19 cellular contexts compared by ENCODE assay signal in the genomic region with DNA sequence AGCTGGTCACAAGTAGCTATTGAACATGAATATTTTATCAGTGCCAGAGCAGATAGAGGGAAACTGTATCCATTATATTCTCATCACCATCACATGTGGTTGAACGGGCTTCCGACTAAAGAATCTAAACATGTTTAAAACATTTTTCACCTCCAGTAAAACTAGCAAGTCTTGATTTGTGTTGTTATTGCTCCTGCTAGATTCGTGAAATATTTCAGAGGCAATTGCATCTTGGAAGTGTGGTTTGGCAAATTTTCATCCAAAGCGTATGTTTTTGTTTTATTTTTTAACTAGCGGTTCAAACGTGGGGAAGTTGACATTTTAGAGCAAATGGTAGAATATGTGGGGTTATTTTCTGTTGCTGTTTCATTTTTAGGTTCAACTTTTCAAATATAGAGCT.
"Had no signal": no experiment of that assay in that cellular context is flagged by ENCODE, and none has a peak within 500 bp of the region (broad histone marks: within the 10 kb centered on the region; RNA-seq: fewer than 3 reads in every experiment).

No MANE protein-coding gene starts in this region.

- H3K36me3 Mint-ChIP-seq: activated CD4-positive, alpha-beta memory T cell treated with anti-CD3 and anti-CD28 coated beads for 36 hours; activated naive CD8-positive, alpha-beta T cell; mesothelial cell of epicardium; stimulated activated naive B cell treated with anti-CD40 and anti-IgM and Interleukin-4, amounts not matched to agents 10 μg/mL and 1 μg/mL and 100 μg/mL, for 72 hours had no signal

- ATAC-seq: activated CD4-positive, alpha-beta T cell treated with anti-CD3 and anti-CD28 coated beads for 36 hours; stimulated activated naive B cell treated with anti-CD40 and anti-IgM and Interleukin-4, amounts not matched to agents 10 μg/mL and 1 μg/mL and 100 μg/mL, for 72 hours had no signal

- H3K9me3 Mint-ChIP-seq: activated CD4-positive, alpha-beta memory T cell treated with anti-CD3 and anti-CD28 coated beads for 36 hours; dendritic cell treated with granulocyte-macrophage colony-stimulating factor and Interleukin-4, amounts not matched to agents 40 ng/mL and 50 ng/mL, for 4 days; mesothelial cell of epicardium; nephron had no signal

- H3K4me1 ChIP-seq: sigmoid colon had no signal

- H3K27ac ChIP-seq: esophagus muscularis mucosa, sigmoid colon, thoracic aorta had no signal

- H3K4me3 Mint-ChIP-seq: activated CD4-positive, alpha-beta memory T cell treated with anti-CD3 and anti-CD28 coated beads for 36 hours; activated CD4-positive, alpha-beta T cell treated with anti-CD3 and anti-CD28 coated beads for 36 hours; activated naive CD8-positive, alpha-beta T cell; dendritic cell treated with granulocyte-macrophage colony-stimulating factor and Interleukin-4, amounts not matched to agents 40 ng/mL and 50 ng/mL, for 4 days; mesothelial cell of epicardium; nephron; stimulated activated naive B cell treated with anti-CD40 and anti-IgM and Interleukin-4, amounts not matched to agents 10 μg/mL and 1 μg/mL and 100 μg/mL, for 72 hours had no signal

- H3K4me1 Mint-ChIP-seq: activated CD4-positive, alpha-beta T cell treated with anti-CD3 and anti-CD28 coated beads for 36 hours; mesothelial cell of epicardium; stimulated activated naive B cell treated with anti-CD40 and anti-IgM and Interleukin-4, amounts not matched to agents 10 μg/mL and 1 μg/mL and 100 μg/mL, for 72 hours had no signal

- H3K9me3 ChIP-seq: esophagus muscularis mucosa, sigmoid colon, thoracic aorta had no signal

- H3K27me3 ChIP-seq: sigmoid colon had no signal

- H3K27me3 Mint-ChIP-seq: activated naive CD8-positive, alpha-beta T cell had no signal

- H3K36me3 ChIP-seq: esophagus muscularis mucosa, sigmoid colon, thoracic aorta had no signal

- H3K27ac Mint-ChIP-seq: activated CD4-positive, alpha-beta memory T cell treated with anti-CD3 and anti-CD28 coated beads for 36 hours; activated CD4-positive, alpha-beta T cell treated with anti-CD3 and anti-CD28 coated beads for 36 hours; activated naive CD8-positive, alpha-beta T cell; dendritic cell treated with granulocyte-macrophage colony-stimulating factor and Interleukin-4, amounts not matched to agents 40 ng/mL and 50 ng/mL, for 4 days; mesothelial cell of epicardium; nephron; stimulated activated naive B cell treated with anti-CD40 and anti-IgM and Interleukin-4, amounts not matched to agents 10 μg/mL and 1 μg/mL and 100 μg/mL, for 72 hours had no signal

- H3K4me3 ChIP-seq: esophagus muscularis mucosa, lung, sigmoid colon, thoracic aorta had no signal

- DNase-seq: activated CD4-positive, alpha-beta memory T cell treated with anti-CD3 and anti-CD28 coated beads for 36 hours; activated CD4-positive, alpha-beta T cell treated with anti-CD3 and anti-CD28 coated beads for 36 hours; activated T-cell treated with anti-CD3 and anti-CD28 coated beads for 4 hours; amniotic stem cell; effector CD8-positive, alpha-beta T cell; foreskin melanocyte; hypothalamus; islet precursor cell; posterior cingulate gyrus; sigmoid colon; stimulated activated naive B cell treated with anti-CD40 and anti-IgM and Interleukin-4, amounts not matched to agents 10 μg/mL and 1 μg/mL and 100 μg/mL, for 72 hours; T-helper 2 cell had no signal
